In the genomic region with DNA sequence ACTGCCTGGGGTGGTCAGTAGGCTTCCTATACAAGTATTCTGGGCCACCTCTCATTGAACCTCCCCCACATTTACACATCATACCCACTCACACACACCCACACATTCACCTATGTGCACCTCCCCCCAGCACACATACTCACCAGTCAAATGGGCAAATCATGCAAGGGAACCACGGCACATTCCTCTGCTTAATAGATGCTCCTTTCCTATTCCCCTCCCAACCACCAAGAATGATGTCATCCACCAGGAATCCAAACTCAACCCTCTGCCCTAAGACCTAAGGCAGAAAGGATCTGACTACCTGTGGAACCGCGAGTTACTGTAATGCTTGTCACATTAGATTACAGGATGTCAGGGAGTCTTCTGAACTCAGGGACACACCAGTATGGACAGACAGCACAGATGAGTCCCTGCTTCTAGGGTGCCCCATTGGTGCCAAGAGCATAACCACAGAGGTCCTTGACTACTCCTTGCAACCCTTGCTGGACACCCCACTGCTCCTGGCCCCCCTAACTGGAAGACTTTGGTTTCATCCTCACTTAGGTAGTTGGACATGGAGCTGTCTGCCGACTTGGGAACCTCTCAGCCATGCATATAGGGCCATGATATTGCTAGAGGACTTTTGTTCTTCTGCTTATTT, we compare ENCODE assay signal across 13 cellular contexts. TPM values are rescaled to one million over a fixed set of nuclear protein-coding genes. Genes with fewer than 3 reads are reported as not detected.
DNase-seq lines count a peak whose midpoint lies in the region; ATAC-seq, FAIRE-seq and TF ChIP-seq lines count a peak whose summit lies in the region.
"Had no signal": no experiment of that assay in that cellular context is flagged by ENCODE, and none has a peak within 500 bp of the region (broad histone marks: within the 10 kb centered on the region; RNA-seq: fewer than 3 reads in every experiment).

No MANE protein-coding gene starts in this region.

- DNase-seq in GM03348 (ENCODE audit: low spot score): peak; percentile 63
- peak; percentile 99 for DNase-seq in RCC 7860 (ENCODE audit: low spot score)
- peak; percentile 98 for DNase-seq in epithelial cell of esophagus (ENCODE audit: low read depth)
- DNase-seq in activated naive CD4-positive, alpha-beta T cell treated with anti-CD3 and anti-CD28 coated beads, Interleukin-2, amount 50 U/mL, for 72 hours (ENCODE audit: low spot score in 2 of 2): no peak
- no peak for DNase-seq in retina
- no peak for DNase-seq in D341Med (ENCODE audit: low spot score)
- no peak for DNase-seq in G401 (ENCODE audit: low spot score)
- DNase-seq: NCI-H526 treated with DMSO at 0.1 percent for 48 hours, right lobe of liver, T-cell had no signal

- no peak overlapping the region for H3K4me3 ChIP-seq in epithelial cell of esophagus (ENCODE audit: low read length)
- H3K4me3 ChIP-seq: right lobe of liver had no signal

- TF ChIP-seq CTCF in epithelial cell of esophagus (IDR thresholded peaks at IDR 0.05; ENCODE audit: insufficient read depth, low read depth, low read length, missing control alignments) (no peak), nephron (IDR thresholded peaks at IDR 0.05; ENCODE audit: unreplicated experiment in 3 of 3) (no peak)

- ATAC-seq in activated naive CD4-positive, alpha-beta T cell treated with anti-CD3 and anti-CD28 coated beads, Interleukin-2, amount 50 U/mL, for 72 hours: no peak
- ATAC-seq: T-cell had no signal

- in situ Hi-C loops in G401 (cut with HindIII; ENCODE audit: low sequenced_read_pairs): no loop called here

- no peaks in the 10 kb centered on the region for H3K9me3 Mint-ChIP-seq in nephron
- no peaks in the 10 kb centered on the region for H3K9me3 Mint-ChIP-seq in activated naive CD4-positive, alpha-beta T cell treated with anti-CD3 and anti-CD28 coated beads, Interleukin-2, amount 50 U/mL, for 72 hours
- H3K9me3 Mint-ChIP-seq: brain, T-cell had no signal

- H3K27me3 Mint-ChIP-seq in nephron (ENCODE audit: low read depth): no peaks in the 10 kb centered on the region
- H3K27me3 Mint-ChIP-seq: brain, T-cell had no signal

- peak overlapping the region in 2 of 3 experiments; percentile 6 to 54 for H3K27ac Mint-ChIP-seq in nephron
- peak overlapping the region in 1 of 2 donors; percentile 12 for H3K27ac Mint-ChIP-seq in activated naive CD4-positive, alpha-beta T cell treated with anti-CD3 and anti-CD28 coated beads, Interleukin-2, amount 50 U/mL, for 72 hours
- H3K27ac Mint-ChIP-seq: brain, T-cell had no signal

- H3K4me3 Mint-ChIP-seq in nephron: no peak overlapping the region
- H3K4me3 Mint-ChIP-seq: brain, T-cell had no signal

- peaks cover 25% of the 10 kb centered on the region for H3K4me1 Mint-ChIP-seq in nephron

- H3K36me3 Mint-ChIP-seq in nephron (ENCODE audit: low read depth): no peaks in the 10 kb centered on the region
- H3K36me3 Mint-ChIP-seq in activated naive CD4-positive, alpha-beta T cell treated with anti-CD3 and anti-CD28 coated beads, Interleukin-2, amount 50 U/mL, for 72 hours: no peaks in the 10 kb centered on the region
- H3K36me3 Mint-ChIP-seq: brain, T-cell had no signal

- FAIRE-seq in RCC 7860 (lab: Jason Lieb, UNC): peak; percentile 97
- FAIRE-seq: GM18507 had no signal

RNA-seq across cellular contexts. Expression of a gene that starts 21.5 kb away (rescaled TPM):
- 100 to 1,000 TPM; 104 to 123 TPM for total RNA-seq in activated naive CD4-positive, alpha-beta T cell treated with anti-CD3 and anti-CD28 coated beads, Interleukin-2, amount 50 U/mL, for 72 hours
- 27.7 and 28.1 TPM in 2 replicates for total RNA-seq in G401 (2014; rRNA removed; shearing (Covaris generic))

Comparison
In these comparisons a context has a peak if more than half of its experiments do, and no peak if none do; other contexts are left out.
1. DNase-seq: peak in GM03348 (single experiment), RCC 7860 (single experiment) and epithelial cell of esophagus (single experiment); none in activated naive CD4-positive, alpha-beta T cell treated with anti-CD3 and anti-CD28 coated beads, Interleukin-2, amount 50 U/mL, for 72 hours (0 of 2), retina (single experiment), D341Med (single experiment) and G401 (single experiment).